ENCODE assay signal across 19 cellular contexts in the genomic region with DNA sequence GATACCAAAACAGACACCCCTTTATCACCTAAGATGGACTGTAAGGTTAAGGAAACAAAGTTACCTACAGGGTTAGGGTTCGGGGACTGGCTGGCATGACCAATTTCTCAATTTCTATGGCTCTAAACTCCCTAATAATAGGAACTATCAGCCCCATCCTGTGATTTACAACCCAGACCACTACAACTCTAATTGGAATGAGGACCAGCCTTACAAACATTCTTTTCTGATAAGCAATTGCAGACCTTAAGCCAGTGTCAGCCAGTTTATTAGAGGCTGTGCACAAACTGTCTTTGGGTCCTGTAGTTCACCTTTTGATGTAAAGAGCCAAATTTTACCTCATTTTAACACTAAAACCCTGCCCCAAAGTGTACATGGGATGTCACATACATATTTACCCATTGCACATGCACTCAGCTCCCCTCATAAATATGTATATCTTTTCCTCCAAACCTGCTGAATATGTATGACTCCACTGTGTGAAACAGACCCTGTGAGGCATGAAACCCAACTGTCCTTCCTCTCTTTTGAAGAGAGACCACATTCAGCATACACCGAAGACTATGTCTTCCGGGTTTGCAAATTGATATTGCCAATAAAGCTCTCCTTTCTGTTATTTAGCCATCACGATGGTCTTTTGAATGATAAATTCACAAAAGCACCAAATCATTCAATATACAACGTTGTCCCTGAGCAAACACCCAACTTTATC. TPM values are rescaled to one million over a fixed set of nuclear protein-coding genes. Genes with fewer than 3 reads are reported as not detected.
DNase-seq lines count a peak whose midpoint lies in the region; ATAC-seq and TF ChIP-seq lines count a peak whose summit lies in the region.
"Had no signal": no experiment of that assay in that cellular context is flagged by ENCODE, and none has a peak within 500 bp of the region (broad histone marks: within the 10 kb centered on the region; RNA-seq: fewer than 3 reads in every experiment).

No MANE protein-coding gene starts in this region.

- H3K9ac ChIP-seq in mammary epithelial cell (ENCODE audit: insufficient read depth, low read length) (no peak overlapping the region), OCI-LY3 (ENCODE audit: low read length) (no peak overlapping the region)
- H3K9ac ChIP-seq: parathyroid adenoma had no signal

- intact Hi-C loops in mammary epithelial cell (cut with micrococcal nuclease) (no loop called here), MCF 10A (cut with micrococcal nuclease) (loop anchor here (2.0 to 10.0 kb wide), 3 partner anchors 227 to 539 kb away; no protein-coding TSS in a partner anchor)

- peak overlapping the region; percentile 23 for H2AFZ ChIP-seq in mammary epithelial cell (ENCODE audit: low read depth, low read length)
- H2AFZ ChIP-seq in OCI-LY3 (ENCODE audit: low read depth, low read length) = peak overlapping the region; percentile 41; the same call in 1 of the 2 replicates
- H2AFZ ChIP-seq: parathyroid adenoma had no signal

- peaks cover 5% of the 10 kb centered on the region for H3K4me1 Mint-ChIP-seq in MCF 10A (ENCODE audit: insufficient read depth, unreplicated experiment)
- no peaks in the 10 kb centered on the region for H3K4me1 Mint-ChIP-seq in activated CD4-positive, alpha-beta T cell treated with anti-CD3 and anti-CD28 coated beads, Interleukin-2, amount 10 ng/mL, durations not matched to agents 7 days and 5 days

- H3K9me3 ChIP-seq in mammary epithelial cell (replicated peaks; ENCODE audit: insufficient read depth, low read length) = no peaks in the 10 kb centered on the region
- no peaks in the 10 kb centered on the region for H3K9me3 ChIP-seq in OCI-LY3 (ENCODE audit: insufficient read depth, low read length)
- H3K9me3 ChIP-seq: Caco-2, gastroesophageal sphincter, testis had no signal

- CTCF ChIA-PET in mammary epithelial cell (lab: Charles Lee; ENCODE audit: low non-redundant PET) = no interaction called here
- CTCF ChIA-PET in MCF 10A (lab: Yijun Ruan, JAX) = interaction anchor here (0.9 to 1.1 kb wide), 3 partner anchors 10 to 434 kb away, joined by 3 to 5 read pairs (median 3); no protein-coding TSS in a partner anchor
- CTCF ChIA-PET in activated CD4-positive, alpha-beta T cell treated with anti-CD3 and anti-CD28 coated beads, Interleukin-2, amount 10 ng/mL, durations not matched to agents 7 days and 5 days (lab: Charles Lee) = interaction anchor here (1.4 kb wide), 1 partner anchor 9 kb away, joined by 4 read pairs; no protein-coding TSS in a partner anchor

- DNase-seq in mammary epithelial cell (no peak), MCF 10A (ENCODE audit: unreplicated experiment) (no peak), NCI-H82 treated with DMSO at 0.1 percent for 48 hours (lab: John Stamatoyannopoulos, UW; ENCODE audit: unreplicated experiment) (no peak), islet precursor cell (no peak)
- DNase-seq in activated CD4-positive, alpha-beta T cell treated with anti-CD3 and anti-CD28 coated beads, Interleukin-2, amount 10 ng/mL, durations not matched to agents 7 days and 5 days = no peak
- DNase-seq: activated naive CD4-positive, alpha-beta T cell treated with anti-CD3 and anti-CD28 coated beads for 36 hours; Caco-2; NCI-H187 treated with DMSO at 0.1 percent for 48 hours; SIG-M5 had no signal

- H3K79me2 ChIP-seq in mammary epithelial cell (ENCODE audit: insufficient read depth, low read length) (no peaks in the 10 kb centered on the region), OCI-LY3 (ENCODE audit: low read length) (no peaks in the 10 kb centered on the region)
- H3K79me2 ChIP-seq: parathyroid adenoma had no signal

- H3K4me2 ChIP-seq in mammary epithelial cell (ENCODE audit: insufficient read depth, low read depth, low read length) (no peak overlapping the region), OCI-LY3 (ENCODE audit: low read length) (0 out of 2 replicates have a peak overlapping the region, but pooled peaks have one; percentile 18)

- no peak overlapping the region for H3K4me3 Mint-ChIP-seq in MCF 10A (ENCODE audit: unreplicated experiment)
- H3K4me3 Mint-ChIP-seq in activated CD4-positive, alpha-beta T cell treated with anti-CD3 and anti-CD28 coated beads, Interleukin-2, amount 10 ng/mL, durations not matched to agents 7 days and 5 days = no peak overlapping the region
- H3K4me3 Mint-ChIP-seq: activated naive CD4-positive, alpha-beta T cell treated with anti-CD3 and anti-CD28 coated beads for 36 hours; mesothelial cell of epicardium had no signal

- H3K9me3 Mint-ChIP-seq in MCF 10A (ENCODE audit: unreplicated experiment) = no peaks in the 10 kb centered on the region
- H3K9me3 Mint-ChIP-seq in activated CD4-positive, alpha-beta T cell treated with anti-CD3 and anti-CD28 coated beads, Interleukin-2, amount 10 ng/mL, durations not matched to agents 7 days and 5 days = no peaks in the 10 kb centered on the region
- H3K9me3 Mint-ChIP-seq: activated naive CD4-positive, alpha-beta T cell treated with anti-CD3 and anti-CD28 coated beads for 36 hours; mesothelial cell of epicardium had no signal

- ATAC-seq in HG02981 (IDR thresholded peaks at IDR 0.05; ENCODE audit: unreplicated experiment) (peak; percentile 65), GM18517 (IDR thresholded peaks at IDR 0.05; ENCODE audit: unreplicated experiment) (no peak)
- ATAC-seq: K562 had no signal

- H3K27me3 ChIP-seq in mammary epithelial cell (ENCODE audit: insufficient read depth, low read length) (no peaks in the 10 kb centered on the region), OCI-LY3 (ENCODE audit: low read depth, low read length) (no peaks in the 10 kb centered on the region)
- H3K27me3 ChIP-seq: cardiac muscle cell, gastroesophageal sphincter, testis had no signal

- BruUV-seq in mammary epithelial cell (replicated peaks; lab: Mats Ljungman, UMichigan) (no TSS peak), MCF 10A (replicated peaks; lab: Mats Ljungman, UMichigan) (no TSS peak)

- H3K27ac ChIP-seq in mammary epithelial cell (ENCODE audit: insufficient read depth, low read depth, low read length) = no peak overlapping the region
- H3K27ac ChIP-seq in OCI-LY3 (ENCODE audit: low read length) = no peak overlapping the region
- H3K27ac ChIP-seq: 22Rv1, cardiac muscle cell, gastroesophageal sphincter, parathyroid adenoma, testis had no signal

- H3K4me3 ChIP-seq in mammary epithelial cell (replicated peaks in 1 of 3; ENCODE audit: insufficient read depth in 1 of 3, low read depth in 2 of 3, low read length in 3 of 3) (no peak overlapping the region), OCI-LY3 (ENCODE audit: low read length) (no peak overlapping the region)
- H3K4me3 ChIP-seq: cardiac muscle cell, gastroesophageal sphincter, K562, testis had no signal

- H4K20me1 ChIP-seq in mammary epithelial cell (ENCODE audit: insufficient read depth, low read length) (no peaks in the 10 kb centered on the region), OCI-LY3 (ENCODE audit: insufficient read depth, low read length) (no peaks in the 10 kb centered on the region)

- POLR2A ChIA-PET in MCF 10A (lab: Yijun Ruan, JAX) = interaction anchor here (0.6 to 1.1 kb wide), 2 partner anchors 62 to 79 kb away, joined by 3 to 4 read pairs; no protein-coding TSS in a partner anchor
- POLR2A ChIA-PET in activated CD4-positive, alpha-beta T cell treated with anti-CD3 and anti-CD28 coated beads, Interleukin-2, amount 10 ng/mL, durations not matched to agents 7 days and 5 days (lab: Charles Lee) = no interaction called here

- H3K27me3 Mint-ChIP-seq in MCF 10A (ENCODE audit: insufficient read depth, unreplicated experiment) = no peaks in the 10 kb centered on the region
- peaks cover 2% of the 10 kb centered on the region for H3K27me3 Mint-ChIP-seq in activated CD4-positive, alpha-beta T cell treated with anti-CD3 and anti-CD28 coated beads, Interleukin-2, amount 10 ng/mL, durations not matched to agents 7 days and 5 days

- TF ChIP-seq CTCF in mammary epithelial cell (conservative IDR thresholded peaks at IDR 0.05 in 1 of 2, IDR thresholded peaks at IDR 0.05 in 1 of 2; ENCODE audit: extremely low read depth in 1 of 2, insufficient read depth in 1 of 2, low read depth in 1 of 2, low read length in 2 of 2) = no peak
- no peak for TF ChIP-seq CTCF in MCF 10A (IDR thresholded peaks at IDR 0.05; ENCODE audit: unreplicated experiment)
- no peak for TF ChIP-seq CTCF in OCI-LY3 (IDR thresholded peaks at IDR 0.05; ENCODE audit: low read depth, low read length)

- H3K36me3 Mint-ChIP-seq in MCF 10A (ENCODE audit: insufficient read depth, unreplicated experiment) = no peaks in the 10 kb centered on the region
- no peaks in the 10 kb centered on the region for H3K36me3 Mint-ChIP-seq in activated CD4-positive, alpha-beta T cell treated with anti-CD3 and anti-CD28 coated beads, Interleukin-2, amount 10 ng/mL, durations not matched to agents 7 days and 5 days (ENCODE audit: low read depth)
- H3K36me3 Mint-ChIP-seq: mesothelial cell of epicardium had no signal

- H3K36me3 ChIP-seq in mammary epithelial cell (ENCODE audit: insufficient read depth, low read length) (no peaks in the 10 kb centered on the region), OCI-LY3 (replicated peaks; ENCODE audit: low read depth, low read length) (no peaks in the 10 kb centered on the region)
- H3K36me3 ChIP-seq: cardiac muscle cell, gastroesophageal sphincter had no signal

- H3K4me1 ChIP-seq in mammary epithelial cell (ENCODE audit: insufficient read depth, low read length) (peaks cover 19% of the 10 kb centered on the region), OCI-LY3 (ENCODE audit: low read length) (no peaks in the 10 kb centered on the region)
- H3K4me1 ChIP-seq: Caco-2, gastroesophageal sphincter, parathyroid adenoma, testis had no signal

- H3K27ac Mint-ChIP-seq in MCF 10A (ENCODE audit: low read depth, unreplicated experiment) = no peak overlapping the region
- H3K27ac Mint-ChIP-seq in activated CD4-positive, alpha-beta T cell treated with anti-CD3 and anti-CD28 coated beads, Interleukin-2, amount 10 ng/mL, durations not matched to agents 7 days and 5 days = no peak overlapping the region
- H3K27ac Mint-ChIP-seq: activated naive CD4-positive, alpha-beta T cell treated with anti-CD3 and anti-CD28 coated beads for 36 hours; mesothelial cell of epicardium had no signal

- dilution Hi-C loops in mammary epithelial cell (cut with HindIII; ENCODE audit: low sequenced_read_pairs) = no loop called here

- in situ Hi-C loops in mammary epithelial cell (cut with MboI; ENCODE audit: low sequenced_read_pairs in 2 of 2) = no loop called here

- 81% methylated on average over 5 of the region's 5 CpGs for WGBS in mammary epithelial cell (ENCODE audit: low coverage, missing lambda C conversion rate)

RNA-seq across cellular contexts. Expression of gene APP, which starts 7.3 kb away (rescaled TPM):
- total RNA-seq in mammary epithelial cell = 1,000 to 10,000 TPM; 1,070 to 1,289 TPM
- 1,292 TPM for polyA plus RNA-seq in mammary epithelial cell
- polyA minus RNA-seq in mammary epithelial cell = 830 TPM
- total RNA-seq in MCF 10A (2022) = 459 and 472 TPM in 2 replicates
- total RNA-seq in activated CD4-positive, alpha-beta T cell treated with anti-CD3 and anti-CD28 coated beads, Interleukin-2, amount 10 ng/mL, durations not matched to agents 7 days and 5 days = 10 to 100 TPM; 31.0 to 31.4 TPM

Comparison
In these comparisons a context has a peak if more than half of its experiments do, and no peak if none do; other contexts are left out.
1. RNA of gene APP, which starts 7.3 kb away (total RNA-seq): 1,070 to 1,289 TPM in mammary epithelial cell and 459 to 472 TPM in MCF 10A; 31.0 to 31.4 TPM in activated CD4-positive, alpha-beta T cell treated with anti-CD3 and anti-CD28 coated beads, Interleukin-2, amount 10 ng/mL, durations not matched to agents 7 days and 5 days; every median in the first group is over 10 times any median in the second.